In the genomic region with DNA sequence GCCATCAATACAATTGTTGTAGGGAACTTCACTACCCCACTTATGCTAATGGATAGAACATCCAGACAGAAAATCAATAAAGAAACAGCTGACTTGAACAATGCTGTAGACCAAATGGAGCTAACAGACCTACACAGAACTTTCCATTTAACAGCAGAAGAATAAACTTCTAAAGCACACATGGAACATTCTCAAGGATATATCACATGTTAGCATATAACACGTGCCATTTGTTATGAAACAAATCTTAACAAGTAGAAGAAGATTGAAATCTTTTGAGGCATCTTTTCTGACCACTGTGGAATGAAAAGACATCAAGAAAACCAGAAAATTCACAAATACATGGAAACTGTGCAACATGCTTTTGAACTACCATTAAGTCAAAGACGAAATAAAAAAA, we compare ENCODE assay signal across 8 cellular contexts.
"Had no signal": no experiment of that assay in that cellular context is flagged by ENCODE, and none has a peak within 500 bp of the region (broad histone marks: within the 10 kb centered on the region; RNA-seq: fewer than 3 reads in every experiment).

No MANE protein-coding gene starts in this region.

- FAIRE-seq: G401.6, GM12878, GM12891, GM12892, GM18507, GM19239 had no signal

- DNase-seq: GDM1, GF-D8 had no signal

- ATAC-seq: GM12878 had no signal

- H3K4me3 ChIP-seq: GM12878 had no signal
